11 cellular contexts compared by ENCODE assay signal in the genomic region with DNA sequence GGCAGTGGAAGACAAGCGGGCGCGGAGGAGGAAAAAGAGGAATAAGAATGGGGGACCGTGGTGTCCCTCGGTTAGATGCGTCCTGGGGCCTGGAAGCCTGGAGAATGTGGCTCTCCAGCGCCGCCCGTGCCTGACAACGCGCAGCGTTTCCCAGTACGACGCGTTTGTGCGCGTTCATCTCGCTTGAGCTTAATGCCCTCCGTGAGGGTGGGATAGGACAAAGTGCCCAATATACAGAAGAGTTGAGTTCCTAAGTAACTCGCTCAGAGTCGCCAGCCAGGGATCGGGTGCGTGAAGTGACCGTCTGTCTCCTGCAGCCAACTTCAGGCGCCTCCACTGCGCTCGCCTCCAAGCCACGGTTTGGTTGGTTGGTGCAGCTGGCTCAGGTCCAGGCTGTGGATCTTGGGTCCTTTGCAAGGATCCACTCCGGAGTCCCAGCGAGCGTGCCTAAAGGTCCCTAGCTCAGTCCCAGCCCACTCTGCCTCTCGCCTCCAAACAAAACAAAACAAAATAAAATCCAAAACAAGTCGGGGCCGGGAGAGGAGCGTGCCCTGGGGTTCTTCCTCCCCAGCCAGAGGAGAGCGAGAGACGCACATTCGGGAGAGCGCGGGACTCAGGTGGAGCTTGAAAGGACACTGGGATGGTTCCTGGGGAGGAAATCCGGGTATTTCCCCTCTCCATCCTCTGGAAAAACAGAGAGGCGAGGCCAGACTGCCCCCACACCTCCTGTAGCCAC. TPM values are rescaled to one million over a fixed set of nuclear protein-coding genes. Genes with fewer than 3 reads are reported as not detected.
DNase-seq lines count a peak whose midpoint lies in the region; ATAC-seq, FAIRE-seq and TF ChIP-seq lines count a peak whose summit lies in the region.
"Had no signal": no experiment of that assay in that cellular context is flagged by ENCODE, and none has a peak within 500 bp of the region (broad histone marks: within the 10 kb centered on the region; RNA-seq: fewer than 3 reads in every experiment).

No MANE protein-coding gene starts in this region.

- H3K4me1 ChIP-seq in RWPE2 (ENCODE audit: insufficient read depth, poor library complexity, severe bottlenecking): no peaks in the 10 kb centered on the region
- H3K4me1 ChIP-seq in stomach: peaks cover 49 to 75% (median 68%) of the 10 kb centered on the region in 4 donors

- TF ChIP-seq CTCF in RWPE2 (IDR thresholded peaks at IDR 0.05; ENCODE audit: poor library complexity, severe bottlenecking): peak; percentile 18
- TF ChIP-seq CTCF in fibroblast of villous mesenchyme (IDR thresholded peaks at IDR 0.05; ENCODE audit: insufficient read depth, low read depth, low read length): no peak
- TF ChIP-seq CTCF in stomach (IDR thresholded peaks at IDR 0.05): no peak

- ATAC-seq in RWPE2 (ENCODE audit: low read depth): no peak
- ATAC-seq in left lobe of liver: no peak

- H3K9me3 ChIP-seq in RWPE2 (ENCODE audit: severe bottlenecking) (no peaks in the 10 kb centered on the region), stomach (no peaks in the 10 kb centered on the region)

- WGBS in stomach, 5 donors: 3 to 7% (median 5%) methylated on average over 34 to 42 of the region's 42 CpGs

- DNase-seq in activated CD8-positive, alpha-beta memory T cell treated with anti-CD3 and anti-CD28 coated beads, Interleukin-2, amount 50 U/mL, for 48 hours: peak; percentile 71
- DNase-seq in activated CD8-positive, alpha-beta memory T cell treated with anti-CD3 and anti-CD28 coated beads for 24 hours: no peak
- DNase-seq in RWPE2 (ENCODE audit: low spot score) (no peak), fibroblast of villous mesenchyme (ENCODE audit: low read depth) (peak; percentile 12), stomach (no peak), NCI-H2081 treated with DMSO at 0.1 percent for 48 hours (lab: John Stamatoyannopoulos, UW) (no peak), left lobe of liver (ENCODE audit: low spot score) (no peak), RCC 7860 (ENCODE audit: low spot score) (no peak)

- no peak for TF ChIP-seq POLR2A in stomach (IDR thresholded peaks at IDR 0.05)

- H3K27me3 ChIP-seq in RWPE2 (ENCODE audit: insufficient read depth, poor library complexity, severe bottlenecking) (peaks cover 66% of the 10 kb centered on the region), stomach (peaks cover 40 to 73% (median 66%) of the 10 kb centered on the region in 3 donors)

- no peak overlapping the region for H3K4me3 ChIP-seq in RWPE2 (ENCODE audit: severe bottlenecking)
- no peak overlapping the region for H3K4me3 ChIP-seq in fibroblast of villous mesenchyme (ENCODE audit: low read depth, low read length)
- peak overlapping the region in 3 of 4 donors; percentile 1 to 36 (median 12) for H3K4me3 ChIP-seq in stomach
- H3K4me3 ChIP-seq: lung had no signal

- no peak for FAIRE-seq in RCC 7860 (lab: Jason Lieb, UNC)
- FAIRE-seq: G401.6 had no signal

- no peak for TF ChIP-seq EP300 in stomach (IDR thresholded peaks at IDR 0.05)

- H3K36me3 ChIP-seq in RWPE2 (ENCODE audit: low read depth) (peaks cover under 1% of the 10 kb centered on the region; the same call in 1 of the 2 replicates), stomach (peaks cover 0 to under 1% (median 0%) of the 10 kb centered on the region in 4 donors)

- intact Hi-C loops in stomach (cut with DNase I; ENCODE audit: low total_unique reads): no loop called here

- H3K27ac ChIP-seq in RWPE2 (ENCODE audit: poor library complexity, severe bottlenecking) (no peak overlapping the region), stomach (no peak overlapping the region)

RNA-seq across cellular contexts. Expression of a gene that starts 1.0 kb away (rescaled TPM):
- total RNA-seq in fibroblast of villous mesenchyme (under 0.01 TPM in 1 of 2 replicates, not detected in the other), stomach (not detected), left lobe of liver (not detected)
- polyA plus RNA-seq in stomach: under 1 TPM in 1 of 3 donors, not detected in 2; 0.48 TPM
- total RNA-seq: subcutaneous adipose tissue had no signal

RNA-seq across cellular contexts. Expression of a gene that starts 3.2 kb away (rescaled TPM):
- 28.3 and 42.3 TPM in 2 replicates for total RNA-seq in fibroblast of villous mesenchyme
- 10 to 100 TPM; 24.6 to 49.8 (median 47.8) TPM for total RNA-seq in stomach
- polyA plus RNA-seq in stomach: 10 to 100 TPM; 36.9 to 46.4 (median 39.3) TPM
- total RNA-seq in left lobe of liver: 30.8 TPM

RNA-seq across cellular contexts. Expression of a gene that starts 3.5 kb away (rescaled TPM):
- not detected in 2 replicates for total RNA-seq in fibroblast of villous mesenchyme
- total RNA-seq in stomach: not detected
- 1 to 10 TPM in 2 of 3 donors, under 1 TPM in 1; 1.00 to 1.9 (median 1.4) TPM for polyA plus RNA-seq in stomach
- not detected for total RNA-seq in left lobe of liver
- total RNA-seq: subcutaneous adipose tissue had no signal

RNA-seq across cellular contexts. Expression of a gene that starts 28.1 kb away (rescaled TPM):
- total RNA-seq in fibroblast of villous mesenchyme (93.1 and 98.4 TPM in 2 replicates), stomach (100 to 1,000 TPM in 2 of 5 donors, 10 to 100 TPM in 3; 65.7 to 280 (median 80.3) TPM), left lobe of liver (51.3 TPM)
- polyA plus RNA-seq in stomach: 10 to 100 TPM; 31.8 to 47.2 (median 33.2) TPM

RNA-seq across cellular contexts. Expression of a gene that starts 48.4 kb away (rescaled TPM):
- total RNA-seq in fibroblast of villous mesenchyme: under 0.01 and 0.43 TPM in 2 replicates
- total RNA-seq in stomach: 10 to 100 TPM in 2 of 5 donors, 1 to 10 TPM in 3; 1.2 to 89.8 (median 9.7) TPM
- 100 to 1,000 TPM in 1 of 3 donors, 1 to 10 TPM in 2; 1.8 to 105 (median 8.2) TPM for polyA plus RNA-seq in stomach
- total RNA-seq in left lobe of liver: 0.53 TPM

Comparison
In these comparisons a context has a peak if more than half of its experiments do, and no peak if none do; other contexts are left out.
1. DNase-seq: peak in activated CD8-positive, alpha-beta memory T cell treated with anti-CD3 and anti-CD28 coated beads, Interleukin-2, amount 50 U/mL, for 48 hours (single experiment) and fibroblast of villous mesenchyme (single experiment); none in activated CD8-positive, alpha-beta memory T cell treated with anti-CD3 and anti-CD28 coated beads for 24 hours (single experiment), RWPE2 (single experiment), stomach (single experiment), NCI-H2081 treated with DMSO at 0.1 percent for 48 hours (single experiment), left lobe of liver (single experiment) and RCC 7860 (single experiment).
2. H3K4me3 ChIP-seq: peak in stomach (3 of 4); none in RWPE2 (single experiment) and fibroblast of villous mesenchyme (single experiment).